8 cellular contexts compared by ENCODE assay signal in the genomic region with DNA sequence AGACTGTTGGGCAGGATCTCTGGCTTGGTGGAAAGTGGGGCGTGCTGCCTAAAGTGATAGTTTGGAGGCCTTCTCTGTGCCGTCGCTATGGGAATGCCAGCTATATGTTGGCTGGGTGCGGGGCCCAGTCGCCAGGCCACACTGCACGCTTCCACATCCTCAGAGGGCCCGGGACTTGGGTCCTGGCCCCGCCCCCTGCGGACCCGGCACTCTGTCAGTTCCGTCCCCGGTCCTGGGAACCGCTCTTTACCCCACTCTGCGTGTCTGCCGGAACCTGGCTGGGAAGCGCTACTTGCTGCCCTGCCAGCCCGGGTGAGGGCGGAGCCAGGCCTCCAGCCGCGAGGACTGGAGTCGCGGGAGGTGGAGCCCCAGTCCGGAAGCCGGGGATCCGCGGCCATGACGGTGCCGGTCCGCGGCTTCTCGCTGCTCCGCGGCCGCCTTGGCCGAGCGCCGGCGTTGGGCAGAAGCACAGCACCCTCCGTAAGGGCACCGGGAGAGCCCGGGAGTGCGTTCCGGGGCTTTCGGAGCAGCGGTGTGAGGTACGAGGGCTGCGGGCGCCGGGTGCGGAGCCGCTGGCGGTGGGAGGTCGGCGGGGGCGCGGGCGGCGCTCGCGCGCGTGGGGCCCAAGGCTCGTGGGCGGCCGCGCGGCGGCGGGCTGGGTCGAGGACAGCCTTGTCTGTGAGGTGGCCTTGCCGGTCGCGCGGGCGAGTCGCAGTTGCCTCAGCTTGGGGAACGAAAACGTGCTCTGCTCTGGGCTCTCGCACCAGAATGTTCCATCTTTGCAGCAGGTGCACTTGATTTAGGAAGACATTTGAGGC. TPM values are rescaled to one million over a fixed set of nuclear protein-coding genes. Genes with fewer than 3 reads are reported as not detected.
DNase-seq lines count a peak whose midpoint lies in the region; ATAC-seq lines count a peak whose summit lies in the region.

A gene (plus strand): TSS at position 376 of the 818 bp plus-strand sequence. CDS start 21 bp downstream, at position 397.

- no peaks in the 10 kb centered on the region for H3K27me3 ChIP-seq in BLaER1 treated with 17β-estradiol and CSF1 and Interleukin-3, amounts not matched to agents 10 nM and 100 nM

- peaks cover 16% of the 10 kb centered on the region for H3K4me1 Mint-ChIP-seq in activated CD4-positive, alpha-beta T cell treated with anti-CD3 and anti-CD28 coated beads, Interleukin-2, amount 10 ng/mL, durations not matched to agents 24 days and 14 days

- H3K27ac ChIP-seq in BLaER1 treated with 17β-estradiol and CSF1 and Interleukin-3, amounts not matched to agents 10 nM and 100 nM, result peak within 1 kb of the TSS; percentile 93 to 99 (median 96)

- ATAC-seq in HG03457 (IDR thresholded peaks at IDR 0.05; ENCODE audit: unreplicated experiment), result peak; percentile 99

- H3K4me3 ChIP-seq in BLaER1 treated with 17β-estradiol and CSF1 and Interleukin-3, amounts not matched to agents 10 nM and 100 nM, result peak within 1 kb of the TSS; percentile 78 to 96 (median 86)

- H3K36me3 Mint-ChIP-seq in activated CD4-positive, alpha-beta T cell treated with anti-CD3 and anti-CD28 coated beads, Interleukin-2, amount 10 ng/mL, durations not matched to agents 24 days and 14 days (ENCODE audit: low read depth), result peaks cover 22% of the 10 kb centered on the region

- peak within 1 kb of the TSS; percentile 85 for H3K4me3 Mint-ChIP-seq in activated CD4-positive, alpha-beta T cell treated with anti-CD3 and anti-CD28 coated beads, Interleukin-2, amount 10 ng/mL, durations not matched to agents 24 days and 14 days

- intact Hi-C loops in activated CD4-positive, alpha-beta T cell treated with anti-CD3 and anti-CD28 coated beads, Interleukin-2, amount 10 ng/mL, durations not matched to agents 24 days and 14 days (cut with micrococcal nuclease), result loop anchor here (10.0 kb wide), 2 partner anchors 1093 to 1357 kb away; a partner anchor contains a TSS

- peaks cover 26 to 36% (median 33%) of the 10 kb centered on the region in 11 experiments for H3K36me3 ChIP-seq in BLaER1 treated with 17β-estradiol and CSF1 and Interleukin-3, amounts not matched to agents 10 nM and 100 nM

- no peaks in the 10 kb centered on the region for H3K9me3 ChIP-seq in BLaER1 treated with 17β-estradiol and CSF1 and Interleukin-3, amounts not matched to agents 10 nM and 100 nM (replicated peaks in 1 of 11)

- H3K27me3 Mint-ChIP-seq in activated CD4-positive, alpha-beta T cell treated with anti-CD3 and anti-CD28 coated beads, Interleukin-2, amount 10 ng/mL, durations not matched to agents 24 days and 14 days, result peaks cover 24% of the 10 kb centered on the region

- peaks cover 0 to 23% (median 3%) of the 10 kb centered on the region in 11 experiments; a peak in 8 of 22 replicates for H4K20me1 ChIP-seq in BLaER1 treated with 17β-estradiol and CSF1 and Interleukin-3, amounts not matched to agents 10 nM and 100 nM

- peak within 1 kb of the TSS; percentile 90 to 99 (median 97) for H3K9ac ChIP-seq in BLaER1 treated with 17β-estradiol and CSF1 and Interleukin-3, amounts not matched to agents 10 nM and 100 nM

- peak; percentile 95 for DNase-seq in GM19240 (ENCODE audit: insufficient read length, low spot score)
- DNase-seq in NCI-H524 (lab: John Stamatoyannopoulos, UW), result peak; percentile 73 to 85
- peak; percentile 96 for DNase-seq in activated CD4-positive, alpha-beta T cell treated with anti-CD3 and anti-CD28 coated beads, Interleukin-2, amount 10 ng/mL, durations not matched to agents 24 days and 14 days
- DNase-seq in cortex of kidney (lab: John Stamatoyannopoulos, UW), result peak; percentile 51
- peak; percentile 98 for DNase-seq in left kidney (ENCODE audit: low read depth, low spot score)
- DNase-seq in stimulated activated CD4-positive, alpha-beta T cell treated with anti-CD3 and anti-CD28 coated beads, Interleukin-1b, Interleukin-23, amount 100 ng/mL, for 48 hours, result peak; percentile 86

- peak within 1 kb of the TSS; percentile 90 for H3K27ac Mint-ChIP-seq in activated CD4-positive, alpha-beta T cell treated with anti-CD3 and anti-CD28 coated beads, Interleukin-2, amount 10 ng/mL, durations not matched to agents 24 days and 14 days

- H3K4me1 ChIP-seq in BLaER1 treated with 17β-estradiol and CSF1 and Interleukin-3, amounts not matched to agents 10 nM and 100 nM, result peaks cover 15 to 26% (median 23%) of the 10 kb centered on the region in 10 experiments; a peak in 19 of 20 replicates

- peak within 1 kb of the TSS; percentile 69 to 94 (median 87) for H3K4me2 ChIP-seq in BLaER1 treated with 17β-estradiol and CSF1 and Interleukin-3, amounts not matched to agents 10 nM and 100 nM

- no peaks in the 10 kb centered on the region for H3K9me3 Mint-ChIP-seq in activated CD4-positive, alpha-beta T cell treated with anti-CD3 and anti-CD28 coated beads, Interleukin-2, amount 10 ng/mL, durations not matched to agents 24 days and 14 days

RNA-seq across cellular contexts. Expression of the gene that starts here (rescaled TPM):
- total RNA-seq in activated CD4-positive, alpha-beta T cell treated with anti-CD3 and anti-CD28 coated beads, Interleukin-2, amount 10 ng/mL, durations not matched to agents 24 days and 14 days, result 9.4 and 10.0 TPM in 2 replicates

Comparison
In these comparisons a context has a peak if more than half of its experiments do, and no peak if none do; other contexts are left out.
1. Peak in every context shown above with its lines: DNase-seq, ATAC-seq, H3K4me3 ChIP-seq and H3K27ac ChIP-seq.